In the genomic region with DNA sequence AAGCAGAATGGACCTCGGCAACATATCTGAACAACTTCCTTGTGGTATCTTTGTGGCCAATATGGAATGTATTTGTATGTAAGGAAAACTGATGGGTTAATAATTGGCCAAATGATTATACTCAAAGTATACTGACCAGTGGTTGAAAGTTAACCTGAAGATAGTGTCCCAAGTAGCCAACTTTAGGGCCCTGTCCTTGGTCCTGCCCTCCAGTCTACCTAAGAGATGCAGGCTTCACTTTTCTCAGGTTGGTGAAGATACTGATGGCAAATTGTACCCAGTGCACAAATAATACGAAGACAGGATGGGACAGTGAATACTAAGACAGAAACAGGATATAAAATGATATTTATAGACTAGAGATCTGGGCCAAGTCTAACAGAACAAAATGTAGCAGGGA, we compare ENCODE assay signal across 26 cellular contexts.
DNase-seq lines count a peak whose midpoint lies in the region; ATAC-seq, FAIRE-seq and TF ChIP-seq lines count a peak whose summit lies in the region.
"Had no signal": no experiment of that assay in that cellular context is flagged by ENCODE, and none has a peak within 500 bp of the region (broad histone marks: within the 10 kb centered on the region; RNA-seq: fewer than 3 reads in every experiment).

No MANE protein-coding gene starts in this region.

- no peaks in the 10 kb centered on the region for H3K4me1 ChIP-seq in HepG2 (ENCODE audit: insufficient read depth, low read length)
- no peaks in the 10 kb centered on the region for H3K4me1 ChIP-seq in right lobe of liver
- no peaks in the 10 kb centered on the region for H3K4me1 ChIP-seq in GM12878 (ENCODE audit: control insufficient read depth, insufficient read depth, low read length)
- no peaks in the 10 kb centered on the region for H3K4me1 ChIP-seq in gastroesophageal sphincter
- no peaks in the 10 kb centered on the region for H3K4me1 ChIP-seq in sigmoid colon
- H3K4me1 ChIP-seq: Caco-2, HAP-1, Peyer's patch had no signal

- H3K9me3 ChIP-seq in HepG2 (ENCODE audit: low read length) (no peaks in the 10 kb centered on the region), right lobe of liver (no peaks in the 10 kb centered on the region), GM12878 (replicated peaks; ENCODE audit: control insufficient read depth, insufficient read depth, low read length) (no peaks in the 10 kb centered on the region), gastroesophageal sphincter (no peaks in the 10 kb centered on the region), sigmoid colon (no peaks in the 10 kb centered on the region)
- H3K9me3 ChIP-seq: Caco-2, HAP-1, Peyer's patch, SK-N-SH had no signal

- H2AFZ ChIP-seq in HepG2 (ENCODE audit: low read length) (no peak overlapping the region), GM12878 (ENCODE audit: control insufficient read depth, low read depth, low read length) (no peak overlapping the region)

- BruUV-seq in HepG2 (replicated peaks; lab: Mats Ljungman, UMichigan) = no TSS peak
- BruUV-seq in GM12878 (replicated peaks; lab: Mats Ljungman, UMichigan) = no TSS peak

- TF ChIP-seq CTCF in HepG2 (CRISPR knock-in tag; IDR thresholded peaks at IDR 0.05) (no peak), right lobe of liver (IDR thresholded peaks at IDR 0.05) (no peak), GM12878 (IDR thresholded peaks at IDR 0.05 in 2 of 3, conservative IDR thresholded peaks at IDR 0.05 in 1 of 3; ENCODE audit: control insufficient read depth in 2 of 3, extremely low read depth in 1 of 3, insufficient read depth in 1 of 3, low read depth in 3 of 3, low read length in 3 of 3) (no peak), gastroesophageal sphincter (IDR thresholded peaks at IDR 0.05) (no peak), sigmoid colon (IDR thresholded peaks at IDR 0.05) (no peak)

- CTCF ChIA-PET in HepG2 (lab: Yijun Ruan, JAX; ENCODE audit: low intra/inter-chr PET ratio, low total read pairs) = no interaction called here
- CTCF ChIA-PET in GM12878 (lab: Yijun Ruan, JAX) = no interaction called here

- no peaks in the 10 kb centered on the region for H3K36me3 ChIP-seq in HepG2 (replicated peaks in 1 of 2; ENCODE audit: control insufficient read depth in 1 of 2, insufficient read depth in 2 of 2, low read length in 2 of 2)
- H3K36me3 ChIP-seq in right lobe of liver = no peaks in the 10 kb centered on the region
- H3K36me3 ChIP-seq in GM12878 (ENCODE audit: control insufficient read depth in 2 of 2, insufficient read depth in 2 of 2, low read length in 1 of 2) = no peaks in the 10 kb centered on the region
- no peaks in the 10 kb centered on the region for H3K36me3 ChIP-seq in gastroesophageal sphincter
- H3K36me3 ChIP-seq in sigmoid colon = no peaks in the 10 kb centered on the region
- H3K36me3 ChIP-seq: HAP-1, Peyer's patch had no signal

- WGBS in HepG2 (ENCODE audit: low lambda C conversion rate) = 2% methylated on average over 2 of the region's 2 CpGs
- WGBS in right lobe of liver (ENCODE audit: insufficient coverage, low coverage, low lambda C conversion rate, missing lambda C conversion rate) = 29% methylated on average over 2 of the region's 2 CpGs
- WGBS in GM12878 (ENCODE audit: insufficient coverage, insufficient replicate concordance, low lambda C conversion rate, missing lambda C conversion rate) = 0% methylated on average over 2 of the region's 2 CpGs
- WGBS in gastroesophageal sphincter (ENCODE audit: low coverage in 1 of 2), 2 donors = 69 to 76% methylated on average over 1 to 2 of the region's 2 CpGs
- WGBS in sigmoid colon, 2 donors = 39 to 58% methylated on average over 2 of the region's 2 CpGs

- DNase-seq in HepG2 (ENCODE audit: low spot score) = no peak
- no peak for DNase-seq in right lobe of liver
- no peak for DNase-seq in GM12878 (ENCODE audit: low read depth, low spot score)
- DNase-seq in kidney tubule cell (ENCODE audit: low spot score) = peak; percentile 22
- DNase-seq in A172 (ENCODE audit: low spot score) = no peak
- no peak for DNase-seq in sigmoid colon
- DNase-seq in NCI-H1436 treated with DMSO at 0.1 percent for 48 hours (lab: John Stamatoyannopoulos, UW) = no peak
- DNase-seq: 8988T; C1 segment of cervical spinal cord; CD4-positive, alpha-beta memory T cell; GDM1; GOT3; NCI-H1048; NCI-H1417; NCI-H1694 treated with DMSO at 0.1 percent for 48 hours; NCI-H2081; NCI-H2171; NCI-H226; NCI-H510A; NCI-H69; Peyer's patch; SK-N-SH had no signal

- TF ChIP-seq EP300 in HepG2 (IDR thresholded peaks at IDR 0.05; ENCODE audit: low read depth in 2 of 2, low read length in 2 of 2) = no peak
- no peak for TF ChIP-seq EP300 in HepG2 (CRISPR knock-in tag; IDR thresholded peaks at IDR 0.05; ENCODE audit: borderline replicate concordance)
- TF ChIP-seq EP300 in GM12878 (IDR thresholded peaks at IDR 0.05; ENCODE audit: borderline replicate concordance in 1 of 2, control insufficient read depth in 1 of 2, low read depth in 2 of 2, low read length in 2 of 2) = no peak
- no peak for TF ChIP-seq EP300 in gastroesophageal sphincter (IDR thresholded peaks at IDR 0.05)
- TF ChIP-seq EP300 in sigmoid colon (IDR thresholded peaks at IDR 0.05) = no peak

- ATAC-seq in HepG2 (no peak), right lobe of liver (no peak), GM12878 (no peak), gastroesophageal sphincter (no peak)

- SMC1A ChIA-PET in GM12878 (lab: Charles Lee; ENCODE audit: uncharacterized antibody, unreplicated experiment) = no interaction called here

- FAIRE-seq in HepG2 (lab: Jason Lieb, UNC) = no peak
- FAIRE-seq in GM12878 (lab: Jason Lieb, UNC) = no peak
- FAIRE-seq: GM12891 had no signal

- H3K4me3 ChIP-seq in HepG2 (replicated peaks in 1 of 3; ENCODE audit: insufficient read depth in 1 of 3, low read depth in 2 of 3, low read length in 3 of 3) (no peak overlapping the region), right lobe of liver (no peak overlapping the region), GM12878 (no peak overlapping the region), gastroesophageal sphincter (no peak overlapping the region), sigmoid colon (no peak overlapping the region)
- H3K4me3 ChIP-seq: HAP-1, Peyer's patch had no signal

- H3K4me2 ChIP-seq in HepG2 (ENCODE audit: low read depth, low read length) (no peak overlapping the region), GM12878 (ENCODE audit: control insufficient read depth, insufficient read depth) (no peak overlapping the region)
- H3K4me2 ChIP-seq: SK-N-SH had no signal

- H3K79me2 ChIP-seq in HepG2 (ENCODE audit: insufficient read depth, low read length) (no peaks in the 10 kb centered on the region), GM12878 (ENCODE audit: control insufficient read depth, insufficient read depth, low read length) (no peaks in the 10 kb centered on the region)

- intact Hi-C loops in HepG2 (cut with micrococcal nuclease; ENCODE audit: unreplicated experiment) = no loop called here
- intact Hi-C loops in right lobe of liver (cut with DNase I) = no loop called here
- intact Hi-C loops in GM12878 (cut with micrococcal nuclease; ENCODE audit: unreplicated experiment) = no loop called here
- intact Hi-C loops in sigmoid colon (cut with DNase I) = no loop called here

- TF ChIP-seq POLR2A in HepG2 (IDR thresholded peaks at IDR 0.05; ENCODE audit: insufficient read depth in 1 of 2, low read depth in 2 of 2, low read length in 2 of 2) (no peak), right lobe of liver (IDR thresholded peaks at IDR 0.05) (no peak), GM12878 (IDR thresholded peaks at IDR 0.05; ENCODE audit: low read depth, low read length) (no peak), gastroesophageal sphincter (IDR thresholded peaks at IDR 0.05) (no peak), sigmoid colon (IDR thresholded peaks at IDR 0.05) (no peak)

- RAD21 ChIA-PET in GM12878 (lab: Charles Lee; ENCODE audit: unreplicated experiment) = no interaction called here

- in situ Hi-C loops in HepG2 (cut with HindIII; ENCODE audit: extremely low pct_ligation_motif_present, low pct_unique_long_range_greater_than_20kb) = no loop called here
- in situ Hi-C loops in GM12878 (cut with MboI) = no loop called here

- H3K27ac ChIP-seq in HepG2 (ENCODE audit: extremely low read length, insufficient read depth, low read length) (no peak overlapping the region), right lobe of liver (no peak overlapping the region), GM12878 (ENCODE audit: control insufficient read depth, insufficient read depth) (no peak overlapping the region), gastroesophageal sphincter (no peak overlapping the region), sigmoid colon (no peak overlapping the region)
- H3K27ac ChIP-seq: Peyer's patch had no signal

- H4K20me1 ChIP-seq in HepG2 (ENCODE audit: insufficient read depth, low read length) = no peaks in the 10 kb centered on the region
- H4K20me1 ChIP-seq in GM12878 (ENCODE audit: control insufficient read depth, insufficient read depth) = no peaks in the 10 kb centered on the region

- H3K27me3 ChIP-seq in HepG2 (ENCODE audit: control insufficient read depth in 1 of 2, insufficient read depth in 2 of 2, low read length in 2 of 2) (no peaks in the 10 kb centered on the region), right lobe of liver (no peaks in the 10 kb centered on the region), GM12878 (replicated peaks in 1 of 2; ENCODE audit: control insufficient read depth in 2 of 2, insufficient read depth in 2 of 2, low read length in 1 of 2) (no peaks in the 10 kb centered on the region), gastroesophageal sphincter (peaks cover 6% of the 10 kb centered on the region), sigmoid colon (peaks cover 0 to 4% (median 0%) of the 10 kb centered on the region in 3 donors)
- H3K27me3 ChIP-seq: Peyer's patch had no signal

- POLR2A ChIA-PET in HepG2 (lab: Yijun Ruan, JAX) (no interaction called here), GM12878 (lab: Charles Lee) (no interaction called here)

- H3K9ac ChIP-seq in HepG2 (ENCODE audit: insufficient read depth, low read depth, low read length) (no peak overlapping the region), GM12878 (ENCODE audit: control insufficient read depth, insufficient read depth, low read length) (no peak overlapping the region)
- H3K9ac ChIP-seq: SK-N-SH had no signal

- TF ChIP-seq RAD21 in HepG2 (CRISPR knock-in tag; IDR thresholded peaks at IDR 0.05) (no peak), GM12878 (IDR thresholded peaks at IDR 0.05; ENCODE audit: insufficient read depth, low read depth, low read length) (no peak)

TF ChIP-seq in HepG2, 621 proteins besides CTCF, POLR2A, EP300 and RAD21 (continues in another document):
- TF ChIP-seq DNMT3B (CRISPR knock-in tag; conservative IDR thresholded peaks at IDR 0.05) (no peak), KDM3A (CRISPR knock-in tag; IDR thresholded peaks at IDR 0.05; ENCODE audit: low read depth) (no peak)

TF ChIP-seq in GM12878, 131 proteins besides CTCF, POLR2A, EP300 and RAD21 (continues in another document):
- TF ChIP-seq HDAC6 (IDR thresholded peaks at IDR 0.05; ENCODE audit: unreplicated experiment) (no peak), NR2C2 (IDR thresholded peaks at IDR 0.05; ENCODE audit: borderline replicate concordance, control insufficient read depth, insufficient read length, low read depth) (no peak), FOXM1 (IDR thresholded peaks at IDR 0.05; ENCODE audit: low read depth, low read length) (no peak)

Comparison
In these comparisons a context has a peak if more than half of its experiments do, and no peak if none do; other contexts are left out.
1. Of the 75 proteins assayed by ChIP-seq in both HepG2 and GM12878: peak only in HepG2: none; only in GM12878: none; in both: REST; in neither: 74.